31 cellular contexts compared by ENCODE assay signal in the genomic region with DNA sequence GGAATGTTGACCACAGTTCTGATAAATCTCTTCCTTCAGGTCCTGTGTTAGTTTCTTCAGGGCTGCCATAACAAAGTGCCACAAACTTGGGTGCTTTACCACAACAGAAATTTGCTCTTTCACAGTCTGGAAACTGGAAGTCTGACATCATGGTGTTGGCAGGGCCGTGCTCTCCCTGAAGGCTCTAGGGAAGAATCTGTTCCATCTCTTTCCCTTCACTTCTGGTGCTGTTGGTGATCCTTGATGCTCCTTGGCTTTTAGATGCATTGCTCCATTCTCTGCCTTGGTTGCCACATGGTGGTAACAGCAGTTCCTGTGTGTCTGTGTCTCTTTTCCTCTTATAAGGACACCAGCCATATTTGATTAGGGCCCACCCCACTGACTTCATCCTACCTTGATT. TPM values are rescaled to one million over a fixed set of nuclear protein-coding genes. Genes with fewer than 3 reads are reported as not detected.
DNase-seq lines count a peak whose midpoint lies in the region; ATAC-seq and TF ChIP-seq lines count a peak whose summit lies in the region.
"Had no signal": no experiment of that assay in that cellular context is flagged by ENCODE, and none has a peak within 500 bp of the region (broad histone marks: within the 10 kb centered on the region; RNA-seq: fewer than 3 reads in every experiment).

No MANE protein-coding gene starts in this region.

- no peak overlapping the region for H3K27ac Mint-ChIP-seq in T-helper 17 cell
- H3K27ac Mint-ChIP-seq: activated naive CD8-positive, alpha-beta T cell treated with anti-CD3 and anti-CD28 coated beads, Interleukin-2, amount 10 ng/mL, durations not matched to agents 7 days and 5 days; CD4-positive, alpha-beta memory T cell; effector memory CD8-positive, alpha-beta T cell; naive thymus-derived CD4-positive, alpha-beta T cell; stimulated activated memory B cell treated with anti-CD40 and anti-IgM and Interleukin-4, amounts not matched to agents 10 μg/mL and 1 μg/mL and 100 μg/mL, for 72 hours had no signal

- no peaks in the 10 kb centered on the region for H3K36me3 Mint-ChIP-seq in T-helper 17 cell (ENCODE audit: low read depth)
- H3K36me3 Mint-ChIP-seq: activated naive CD8-positive, alpha-beta T cell treated with anti-CD3 and anti-CD28 coated beads, Interleukin-2, amount 10 ng/mL, durations not matched to agents 7 days and 5 days; CD4-positive, alpha-beta memory T cell; naive thymus-derived CD4-positive, alpha-beta T cell; stimulated activated memory B cell treated with anti-CD40 and anti-IgM and Interleukin-4, amounts not matched to agents 10 μg/mL and 1 μg/mL and 100 μg/mL, for 72 hours had no signal

- CTCF ChIA-PET in Panc1 (lab: Charles Lee) = no interaction called here

- peaks cover 11% of the 10 kb centered on the region for H3K27me3 Mint-ChIP-seq in T-helper 17 cell
- H3K27me3 Mint-ChIP-seq: activated naive CD8-positive, alpha-beta T cell treated with anti-CD3 and anti-CD28 coated beads, Interleukin-2, amount 10 ng/mL, durations not matched to agents 7 days and 5 days; CD4-positive, alpha-beta memory T cell; effector memory CD8-positive, alpha-beta T cell had no signal

- POLR2A ChIA-PET in Panc1 (lab: Charles Lee) = no interaction called here

- H3K27ac ChIP-seq in left ventricle myocardium inferior (replicated peaks) (no peak overlapping the region), Panc1 (ENCODE audit: low read length) (peak overlapping the region; percentile 10)
- H3K27ac ChIP-seq: ascending aorta, foreskin keratinocyte, heart left ventricle, PC-9, upper lobe of left lung had no signal

- DNase-seq in Right ventricle myocardium superior = no peak
- no peak for DNase-seq in left ventricle myocardium inferior
- DNase-seq in Panc1 (ENCODE audit: low read depth, low spot score) = no peak
- DNase-seq in fibroblast of gingiva (ENCODE audit: low read depth) = peak; percentile 63
- no peak for DNase-seq in T-helper 17 cell
- no peak for DNase-seq in NCI-H2227 treated with DMSO at 0.1 percent for 48 hours (lab: John Stamatoyannopoulos, UW)
- no peak for DNase-seq in cortex of kidney (lab: John Stamatoyannopoulos, UW)
- DNase-seq in T-helper 9 cell = no peak
- DNase-seq: activated CD4-positive, alpha-beta T cell treated with anti-CD3 and anti-CD28 coated beads, Interleukin-2, amount 50 U/mL, for 48 hours; activated gamma-delta T cell treated with Interleukin-2 at 50 U/mL for 16 hours; activated naive CD8-positive, alpha-beta T cell treated with anti-CD3 and anti-CD28 coated beads, Interleukin-2, amount 10 ng/mL, durations not matched to agents 7 days and 5 days; activated T-cell treated with anti-CD3 and anti-CD28 coated beads, Interleukin-2, amount 50 U/mL, for 48 hours; caudate nucleus; CD4-positive, alpha-beta memory T cell; effector memory CD8-positive, alpha-beta T cell; foreskin keratinocyte; heart left ventricle; Karpas-422; naive thymus-derived CD4-positive, alpha-beta T cell; NCI-H1436; NCI-H345; NCI-H69; PC-9; SIG-M5; substantia nigra; T-helper 1 cell; upper lobe of left lung had no signal

- H3K4me3 Mint-ChIP-seq in T-helper 17 cell = no peak overlapping the region
- H3K4me3 Mint-ChIP-seq: activated naive CD8-positive, alpha-beta T cell treated with anti-CD3 and anti-CD28 coated beads, Interleukin-2, amount 10 ng/mL, durations not matched to agents 7 days and 5 days; CD4-positive, alpha-beta memory T cell; effector memory CD8-positive, alpha-beta T cell; naive thymus-derived CD4-positive, alpha-beta T cell; stimulated activated memory B cell treated with anti-CD40 and anti-IgM and Interleukin-4, amounts not matched to agents 10 μg/mL and 1 μg/mL and 100 μg/mL, for 72 hours had no signal

- in situ Hi-C loops in Panc1 (cut with HindIII; ENCODE audit: low pct_unique_long_range_greater_than_20kb, low sequenced_read_pairs) = no loop called here

- H3K4me1 Mint-ChIP-seq in T-helper 17 cell = no peaks in the 10 kb centered on the region
- H3K4me1 Mint-ChIP-seq: activated naive CD8-positive, alpha-beta T cell treated with anti-CD3 and anti-CD28 coated beads, Interleukin-2, amount 10 ng/mL, durations not matched to agents 7 days and 5 days; CD4-positive, alpha-beta memory T cell; naive thymus-derived CD4-positive, alpha-beta T cell; stimulated activated memory B cell treated with anti-CD40 and anti-IgM and Interleukin-4, amounts not matched to agents 10 μg/mL and 1 μg/mL and 100 μg/mL, for 72 hours had no signal

- H3K4me1 ChIP-seq in left ventricle myocardium inferior (no peaks in the 10 kb centered on the region), Panc1 (ENCODE audit: control insufficient read depth, insufficient read depth, low read length) (peaks cover 48% of the 10 kb centered on the region; the same call in 1 of the 2 replicates)
- H3K4me1 ChIP-seq: ascending aorta, heart left ventricle, upper lobe of left lung had no signal

- ATAC-seq in Right ventricle myocardium superior (ENCODE audit: poor library complexity) (peak; percentile 58), Panc1 (no peak), T-helper 17 cell (no peak)
- ATAC-seq: activated CD4-positive, CD25-positive, alpha-beta regulatory T cell treated with anti-CD3 and anti-CD28 coated beads, Interleukin-2, amount 50 U/mL, for 24 hours; effector memory CD8-positive, alpha-beta T cell; foreskin keratinocyte; heart left ventricle; naive thymus-derived CD4-positive, alpha-beta T cell; stimulated activated memory B cell treated with anti-CD40 and anti-IgM and Interleukin-4, amounts not matched to agents 10 μg/mL and 1 μg/mL and 100 μg/mL, for 72 hours had no signal

- TF ChIP-seq CTCF in left ventricle myocardium inferior (IDR thresholded peaks at IDR 0.05; ENCODE audit: borderline replicate concordance) (no peak), Panc1 (IDR thresholded peaks at IDR 0.05) (no peak)

- H3K27me3 ChIP-seq in left ventricle myocardium inferior (ENCODE audit: low read depth) (no peaks in the 10 kb centered on the region), Panc1 (ENCODE audit: control insufficient read depth, insufficient read depth, low read length) (no peaks in the 10 kb centered on the region)
- H3K27me3 ChIP-seq: ascending aorta, foreskin keratinocyte, heart left ventricle, upper lobe of left lung had no signal

- intact Hi-C loops in Right ventricle myocardium superior (cut with DNase I) (no loop called here), left ventricle myocardium inferior (cut with micrococcal nuclease) (no loop called here), Panc1 (cut with micrococcal nuclease; ENCODE audit: unreplicated experiment) (no loop called here)

- H3K4me3 ChIP-seq in left ventricle myocardium inferior = no peak overlapping the region
- H3K4me3 ChIP-seq in Panc1 (ENCODE audit: low read depth in 2 of 2, low read length in 2 of 2) = no peak overlapping the region
- H3K4me3 ChIP-seq: ascending aorta, heart left ventricle, PC-9, upper lobe of left lung had no signal

- H3K9me3 ChIP-seq in left ventricle myocardium inferior (replicated peaks) = no peaks in the 10 kb centered on the region
- H3K9me3 ChIP-seq in Panc1 (ENCODE audit: control insufficient read depth, insufficient read depth, low read depth, low read length) = no peaks in the 10 kb centered on the region
- H3K9me3 ChIP-seq in T-helper 17 cell (ENCODE audit: control insufficient read depth, low read length, poor library complexity, severe bottlenecking) = no peaks in the 10 kb centered on the region
- H3K9me3 ChIP-seq: ascending aorta, heart left ventricle, upper lobe of left lung had no signal

- no peaks in the 10 kb centered on the region for H3K36me3 ChIP-seq in left ventricle myocardium inferior
- H3K36me3 ChIP-seq in Panc1 (ENCODE audit: control insufficient read depth, insufficient read depth, low read length) = peaks cover 8% of the 10 kb centered on the region; the same call in 1 of the 2 replicates
- H3K36me3 ChIP-seq: ascending aorta, heart left ventricle, upper lobe of left lung had no signal

- no TSS peak for BruUV-seq in Panc1 (replicated peaks; lab: Mats Ljungman, UMichigan)

RNA-seq across cellular contexts. Expression of gene HMGA2, which starts 32.2 kb away (rescaled TPM):
- total RNA-seq in Right ventricle myocardium superior (not detected), left ventricle myocardium inferior (not detected), Panc1 (2021; ENCODE audit: unreplicated experiment) (61.4 TPM), T-helper 17 cell (not detected)
- polyA plus RNA-seq in Panc1 (2012; ENCODE audit: insufficient read length) = 66.2 TPM
- total RNA-seq: activated naive CD8-positive, alpha-beta T cell treated with anti-CD3 and anti-CD28 coated beads, Interleukin-2, amount 10 ng/mL, durations not matched to agents 7 days and 5 days; ascending aorta; CD4-positive, alpha-beta memory T cell had no signal
- polyA plus RNA-seq: CD4-positive, alpha-beta memory T cell; liver; naive thymus-derived CD4-positive, alpha-beta T cell had no signal

Comparison
In these comparisons a context has a peak if more than half of its experiments do, and no peak if none do; other contexts are left out.
1. RNA of gene HMGA2, which starts 32.2 kb away (total RNA-seq): 61.4 TPM in Panc1 (single experiment); not detected in T-helper 17 cell, not detected in Right ventricle myocardium superior (single experiment) and not detected in left ventricle myocardium inferior (single experiment); every median in the first group is over 10 times any median in the second.